ENCODE assay signal across 1 cellular context in genomic region chr17:73422121-73422520, GRCh38.
TF ChIP-seq lines count a peak whose summit lies in the region.

No MANE protein-coding gene starts in this region.

TF ChIP-seq in GM23338, 12 proteins besides CTCF, POLR2A, EP300 and RAD21 (continued from another document):
- TF ChIP-seq, protein P1, sequence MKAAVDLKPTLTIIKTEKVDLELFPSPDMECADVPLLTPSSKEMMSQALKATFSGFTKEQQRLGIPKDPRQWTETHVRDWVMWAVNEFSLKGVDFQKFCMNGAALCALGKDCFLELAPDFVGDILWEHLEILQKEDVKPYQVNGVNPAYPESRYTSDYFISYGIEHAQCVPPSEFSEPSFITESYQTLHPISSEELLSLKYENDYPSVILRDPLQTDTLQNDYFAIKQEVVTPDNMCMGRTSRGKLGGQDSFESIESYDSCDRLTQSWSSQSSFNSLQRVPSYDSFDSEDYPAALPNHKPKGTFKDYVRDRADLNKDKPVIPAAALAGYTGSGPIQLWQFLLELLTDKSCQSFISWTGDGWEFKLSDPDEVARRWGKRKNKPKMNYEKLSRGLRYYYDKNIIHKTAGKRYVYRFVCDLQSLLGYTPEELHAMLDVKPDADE (IDR thresholded peaks at IDR 0.05): no peak
- no peak for TF ChIP-seq NANOG (IDR thresholded peaks at IDR 0.05; ENCODE audit: borderline replicate concordance)
- TF ChIP-seq ZNF331 (CRISPR knock-in tag; IDR thresholded peaks at IDR 0.05; ENCODE audit: low read depth): no peak
- TF ChIP-seq POLR2AphosphoS5 (IDR thresholded peaks at IDR 0.05; ENCODE audit: low read depth): no peak
- TF ChIP-seq ZNF114 (CRISPR knock-in tag; IDR thresholded peaks at IDR 0.05): no peak
- TF ChIP-seq STAT1 (IDR thresholded peaks at IDR 0.05; ENCODE audit: unreplicated experiment): no peak
- no peak for TF ChIP-seq EZH2 (IDR thresholded peaks at IDR 0.05; ENCODE audit: low read depth, unreplicated experiment)
- TF ChIP-seq, protein P2, sequence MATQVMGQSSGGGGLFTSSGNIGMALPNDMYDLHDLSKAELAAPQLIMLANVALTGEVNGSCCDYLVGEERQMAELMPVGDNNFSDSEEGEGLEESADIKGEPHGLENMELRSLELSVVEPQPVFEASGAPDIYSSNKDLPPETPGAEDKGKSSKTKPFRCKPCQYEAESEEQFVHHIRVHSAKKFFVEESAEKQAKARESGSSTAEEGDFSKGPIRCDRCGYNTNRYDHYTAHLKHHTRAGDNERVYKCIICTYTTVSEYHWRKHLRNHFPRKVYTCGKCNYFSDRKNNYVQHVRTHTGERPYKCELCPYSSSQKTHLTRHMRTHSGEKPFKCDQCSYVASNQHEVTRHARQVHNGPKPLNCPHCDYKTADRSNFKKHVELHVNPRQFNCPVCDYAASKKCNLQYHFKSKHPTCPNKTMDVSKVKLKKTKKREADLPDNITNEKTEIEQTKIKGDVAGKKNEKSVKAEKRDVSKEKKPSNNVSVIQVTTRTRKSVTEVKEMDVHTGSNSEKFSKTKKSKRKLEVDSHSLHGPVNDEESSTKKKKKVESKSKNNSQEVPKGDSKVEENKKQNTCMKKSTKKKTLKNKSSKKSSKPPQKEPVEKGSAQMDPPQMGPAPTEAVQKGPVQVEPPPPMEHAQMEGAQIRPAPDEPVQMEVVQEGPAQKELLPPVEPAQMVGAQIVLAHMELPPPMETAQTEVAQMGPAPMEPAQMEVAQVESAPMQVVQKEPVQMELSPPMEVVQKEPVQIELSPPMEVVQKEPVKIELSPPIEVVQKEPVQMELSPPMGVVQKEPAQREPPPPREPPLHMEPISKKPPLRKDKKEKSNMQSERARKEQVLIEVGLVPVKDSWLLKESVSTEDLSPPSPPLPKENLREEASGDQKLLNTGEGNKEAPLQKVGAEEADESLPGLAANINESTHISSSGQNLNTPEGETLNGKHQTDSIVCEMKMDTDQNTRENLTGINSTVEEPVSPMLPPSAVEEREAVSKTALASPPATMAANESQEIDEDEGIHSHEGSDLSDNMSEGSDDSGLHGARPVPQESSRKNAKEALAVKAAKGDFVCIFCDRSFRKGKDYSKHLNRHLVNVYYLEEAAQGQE (IDR thresholded peaks at IDR 0.05; ENCODE audit: unreplicated experiment): no peak
